In the genomic region with DNA sequence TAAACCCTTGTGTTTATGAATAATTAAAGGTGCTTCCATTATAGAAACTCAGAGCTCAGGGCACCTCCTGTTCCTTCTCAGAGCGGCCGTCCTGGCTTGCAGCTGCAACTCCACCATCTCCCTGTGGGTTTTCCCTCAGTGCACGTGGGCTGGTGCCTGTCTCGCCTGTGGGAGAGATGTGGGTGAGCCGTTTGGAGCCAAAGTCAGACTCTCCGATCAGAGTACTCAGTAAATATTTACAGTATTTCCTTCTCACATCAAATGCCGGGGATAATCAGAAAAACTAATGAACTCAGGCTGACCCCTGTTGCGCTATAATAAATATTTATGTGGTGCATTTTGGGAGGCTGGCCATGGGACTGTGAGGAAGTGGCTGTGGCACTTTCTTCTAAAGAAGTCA, we compare ENCODE assay signal across 13 cellular contexts.
DNase-seq lines count a peak whose midpoint lies in the region; ATAC-seq and TF ChIP-seq lines count a peak whose summit lies in the region.
"Had no signal": no experiment of that assay in that cellular context is flagged by ENCODE, and none has a peak within 500 bp of the region (broad histone marks: within the 10 kb centered on the region; RNA-seq: fewer than 3 reads in every experiment).

No MANE protein-coding gene starts in this region.

- ATAC-seq in right lobe of liver = peak; percentile 90 to 93 (median 92)
- ATAC-seq: A549, GM12878, GM23338 had no signal

- no peaks in the 10 kb centered on the region for H3K27me3 ChIP-seq in BLaER1 treated with 17β-estradiol and CSF1 and Interleukin-3, amounts not matched to agents 10 nM and 100 nM
- no peaks in the 10 kb centered on the region for H3K27me3 ChIP-seq in right lobe of liver
- H3K27me3 ChIP-seq in tibial artery = no peaks in the 10 kb centered on the region

- no peak overlapping the region for H3K9ac ChIP-seq in BLaER1 treated with 17β-estradiol and CSF1 and Interleukin-3, amounts not matched to agents 10 nM and 100 nM

- TF ChIP-seq POLR2A in right lobe of liver (IDR thresholded peaks at IDR 0.05) = no peak

- H3K4me3 ChIP-seq in BLaER1 treated with 17β-estradiol and CSF1 and Interleukin-3, amounts not matched to agents 10 nM and 100 nM = no peak overlapping the region
- H3K4me3 ChIP-seq in right lobe of liver = peak overlapping the region in 1 of 3 donors; percentile 21
- no peak overlapping the region for H3K4me3 ChIP-seq in tibial artery
- H3K4me3 ChIP-seq: A549, GM12878, GM23338 had no signal

- peak; percentile 16 for DNase-seq in iris pigment epithelial cell (ENCODE audit: low read depth)
- peak; percentile 48 to 81 (median 74) for DNase-seq in right lobe of liver
- no peak for DNase-seq in tibial artery
- no peak for DNase-seq in globus pallidus (ENCODE audit: low spot score)
- DNase-seq in SW480 (ENCODE audit: low spot score) = no peak
- DNase-seq: Calu3; CD4-positive, alpha-beta T cell; DMS 273 treated with DMSO at 0.1 percent for 48 hours; H7 had no signal

- no peaks in the 10 kb centered on the region for H3K36me3 ChIP-seq in BLaER1 treated with 17β-estradiol and CSF1 and Interleukin-3, amounts not matched to agents 10 nM and 100 nM
- H3K36me3 ChIP-seq in right lobe of liver = no peaks in the 10 kb centered on the region
- H3K36me3 ChIP-seq in tibial artery = no peaks in the 10 kb centered on the region

- H3K4me1 ChIP-seq in BLaER1 treated with 17β-estradiol and CSF1 and Interleukin-3, amounts not matched to agents 10 nM and 100 nM = peaks cover 0 to 35% (median 9%) of the 10 kb centered on the region in 10 experiments; a peak in 12 of 20 replicates
- peaks cover 0 to 14% (median 0%) of the 10 kb centered on the region in 4 donors for H3K4me1 ChIP-seq in right lobe of liver
- peaks cover 0 to 9% (median 0%) of the 10 kb centered on the region in 4 donors for H3K4me1 ChIP-seq in tibial artery
- H3K4me1 ChIP-seq: A549 had no signal

- no peak for TF ChIP-seq CTCF in right lobe of liver (IDR thresholded peaks at IDR 0.05)
- TF ChIP-seq CTCF in tibial artery (IDR thresholded peaks at IDR 0.05) = no peak

- WGBS in right lobe of liver (ENCODE audit: insufficient coverage, low coverage, low lambda C conversion rate, missing lambda C conversion rate) = 28% methylated on average over 8 of the region's 8 CpGs

- peaks cover 0 to 9% (median 0%) of the 10 kb centered on the region in 11 experiments; a peak in 3 of 22 replicates for H3K9me3 ChIP-seq in BLaER1 treated with 17β-estradiol and CSF1 and Interleukin-3, amounts not matched to agents 10 nM and 100 nM (replicated peaks in 1 of 11)
- H3K9me3 ChIP-seq in right lobe of liver = no peaks in the 10 kb centered on the region
- H3K9me3 ChIP-seq in tibial artery = peaks cover 0 to 5% (median 0%) of the 10 kb centered on the region in 3 donors
- H3K9me3 ChIP-seq: A549 had no signal

- intact Hi-C loops in right lobe of liver (cut with DNase I) (no loop called here), tibial artery (cut with DNase I; ENCODE audit: low total_unique reads) (no loop called here)

- H3K27ac ChIP-seq in BLaER1 treated with 17β-estradiol and CSF1 and Interleukin-3, amounts not matched to agents 10 nM and 100 nM = no peak overlapping the region
- H3K27ac ChIP-seq in right lobe of liver (peak overlapping the region in 1 of 3 donors; percentile 52), tibial artery (no peak overlapping the region)
- H3K27ac ChIP-seq: A549 had no signal

- no peaks in the 10 kb centered on the region for H4K20me1 ChIP-seq in BLaER1 treated with 17β-estradiol and CSF1 and Interleukin-3, amounts not matched to agents 10 nM and 100 nM

- H3K4me2 ChIP-seq in BLaER1 treated with 17β-estradiol and CSF1 and Interleukin-3, amounts not matched to agents 10 nM and 100 nM = peak overlapping the region in 8 of 11 experiments; percentile 2 to 77 (median 31); a peak in 10 of 22 replicates
- H3K4me2 ChIP-seq: A549, GM23338 had no signal

Comparison
In these comparisons a context has a peak if more than half of its experiments do, and no peak if none do; other contexts are left out.
1. DNase-seq: peak in iris pigment epithelial cell (single experiment) and right lobe of liver (3 of 3); none in tibial artery (0 of 2), globus pallidus (single experiment) and SW480 (single experiment).